29 cellular contexts compared by ENCODE assay signal in the genomic region with DNA sequence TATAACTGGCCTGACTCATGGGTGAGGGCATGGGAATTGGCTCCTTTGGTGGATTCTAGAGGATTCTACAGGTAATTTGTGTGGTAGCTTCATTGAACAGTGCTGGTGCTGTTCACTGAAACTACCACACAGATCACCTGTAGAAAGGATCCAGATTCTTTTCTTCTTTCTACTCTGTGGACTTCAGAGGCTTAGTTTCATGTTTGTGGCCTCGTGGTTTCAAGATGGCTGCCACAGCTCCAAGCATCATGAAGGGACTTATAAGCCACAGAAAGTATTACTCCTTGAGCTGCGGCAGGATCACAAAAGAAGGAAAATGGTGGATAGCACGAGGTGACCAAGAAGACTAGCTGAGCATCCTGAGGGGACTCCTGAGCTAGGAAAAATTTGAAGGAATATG.
"Had no signal": no experiment of that assay in that cellular context is flagged by ENCODE, and none has a peak within 500 bp of the region (broad histone marks: within the 10 kb centered on the region; RNA-seq: fewer than 3 reads in every experiment).

No MANE protein-coding gene starts in this region.

- H3K27me3 Mint-ChIP-seq: dendritic cell treated with granulocyte-macrophage colony-stimulating factor and Interleukin-4, amounts not matched to agents 40 ng/mL and 50 ng/mL, for 4 days had no signal

- H3K4me1 Mint-ChIP-seq: endodermal cell had no signal

- H3K79me2 ChIP-seq: hepatocyte had no signal

- H3K4me3 ChIP-seq: colonic mucosa, coronary artery, dorsolateral prefrontal cortex, esophagus muscularis mucosa, esophagus squamous epithelium, gastrocnemius medialis, gastroesophageal sphincter, heart left ventricle, hepatocyte had no signal

- H3K27ac ChIP-seq: colonic mucosa, coronary artery, dorsolateral prefrontal cortex, epithelial cell of prostate, esophagus muscularis mucosa, esophagus squamous epithelium, foreskin keratinocyte, gastrocnemius medialis, gastroesophageal sphincter, heart left ventricle, hepatocyte had no signal

- H2AFZ ChIP-seq: hepatocyte had no signal

- H3K4me3 Mint-ChIP-seq: dendritic cell treated with granulocyte-macrophage colony-stimulating factor and Interleukin-4, amounts not matched to agents 40 ng/mL and 50 ng/mL, for 4 days; effector memory CD8-positive, alpha-beta T cell; endodermal cell had no signal

- H3K36me3 ChIP-seq: colonic mucosa, esophagus muscularis mucosa, esophagus squamous epithelium, gastrocnemius medialis, gastroesophageal sphincter, heart left ventricle had no signal

- H3K27me3 ChIP-seq: colonic mucosa, esophagus muscularis mucosa, esophagus squamous epithelium, foreskin keratinocyte, gastrocnemius medialis, gastroesophageal sphincter, heart left ventricle, hepatocyte had no signal

- FAIRE-seq: colon, endometrium, endothelial cell of umbilical vein, frontal cortex had no signal

- H3K9me3 ChIP-seq: colonic mucosa, esophagus squamous epithelium, gastrocnemius medialis, heart left ventricle had no signal

- H3K4me2 ChIP-seq: hepatocyte had no signal

- ATAC-seq: effector memory CD8-positive, alpha-beta T cell; esophagus mucosa; foreskin keratinocyte; gastrocnemius medialis; gastroesophageal sphincter; heart left ventricle had no signal

- H3K4me1 ChIP-seq: colonic mucosa, esophagus muscularis mucosa, esophagus squamous epithelium, foreskin keratinocyte, gastrocnemius medialis, gastroesophageal sphincter, heart left ventricle had no signal

- H3K27ac Mint-ChIP-seq: dendritic cell treated with granulocyte-macrophage colony-stimulating factor and Interleukin-4, amounts not matched to agents 40 ng/mL and 50 ng/mL, for 4 days; effector memory CD8-positive, alpha-beta T cell; endodermal cell had no signal

- DNase-seq: colonic mucosa; cortex of kidney; dermis blood vessel endothelial cell; dorsolateral prefrontal cortex; effector CD4-positive, alpha-beta T cell; effector CD8-positive, alpha-beta T cell; effector memory CD4-positive, alpha-beta T cell; effector memory CD8-positive, alpha-beta T cell; endodermal cell; erythroblast; esophagus squamous epithelium; foreskin fibroblast; foreskin keratinocyte; foreskin melanocyte; gastrocnemius medialis; glutamatergic neuron; head of caudate nucleus; heart left ventricle had no signal
